Comparison of ENCODE assay signal across 18 cellular contexts in the genomic region with DNA sequence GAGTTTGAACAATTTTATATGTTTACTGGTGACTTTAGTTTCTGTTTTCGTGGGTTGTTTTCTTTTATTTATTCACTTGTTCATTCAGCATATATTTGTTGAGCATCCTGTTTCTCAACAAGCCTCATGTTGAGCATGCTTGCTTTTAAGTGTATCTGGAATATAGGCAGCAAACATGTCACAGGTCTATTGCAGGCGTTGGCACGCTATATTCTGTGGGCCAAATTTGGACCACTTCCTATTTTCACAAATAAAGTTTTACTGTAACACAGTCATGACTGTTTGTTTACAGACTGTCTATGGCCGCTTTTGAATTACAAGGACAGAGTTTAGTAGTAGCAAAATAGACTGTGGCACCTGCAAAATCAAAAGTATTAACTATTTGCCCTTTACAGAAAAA.
"Had no signal": no experiment of that assay in that cellular context is flagged by ENCODE, and none has a peak within 500 bp of the region (broad histone marks: within the 10 kb centered on the region; RNA-seq: fewer than 3 reads in every experiment).

No MANE protein-coding gene starts in this region.

- H3K4me1 Mint-ChIP-seq: natural killer cell, neural crest cell had no signal

- H3K4me3 Mint-ChIP-seq: natural killer cell; neural crest cell; stimulated activated naive B cell treated with anti-CD40 and anti-IgM and Interleukin-4, amounts not matched to agents 10 μg/mL and 1 μg/mL and 100 μg/mL, for 72 hours had no signal

- FAIRE-seq: urothelium cell line had no signal

- H3K27me3 ChIP-seq: heart left ventricle, sigmoid colon, stomach had no signal

- H3K9me3 Mint-ChIP-seq: natural killer cell; neural crest cell; stimulated activated naive B cell treated with anti-CD40 and anti-IgM and Interleukin-4, amounts not matched to agents 10 μg/mL and 1 μg/mL and 100 μg/mL, for 72 hours had no signal

- H3K9me3 ChIP-seq: sigmoid colon, stomach, thoracic aorta had no signal

- H3K4me3 ChIP-seq: heart left ventricle, sigmoid colon, skin epidermis, stomach, thoracic aorta had no signal

- H3K36me3 ChIP-seq: heart left ventricle, sigmoid colon, stomach, thoracic aorta had no signal

- H3K27me3 Mint-ChIP-seq: stimulated activated naive B cell treated with anti-CD40 and anti-IgM and Interleukin-4, amounts not matched to agents 10 μg/mL and 1 μg/mL and 100 μg/mL, for 72 hours had no signal

- DNase-seq: effector memory CD4-positive, alpha-beta T cell; heart left ventricle; hippocampal formation; mammary epithelial cell; natural killer cell; posterior cingulate gyrus; sigmoid colon; stimulated activated CD4-positive, alpha-beta T cell treated with anti-CD3 and anti-CD28 coated beads, Interleukin-2, amount 100 ng/mL, for 24 hours; stimulated activated CD4-positive, alpha-beta T cell treated with anti-CD3 and anti-CD28 coated beads, Interleukin-4, amount 100 ng/mL, for 4 hours; stimulated activated naive B cell treated with anti-CD40 and anti-IgM and Interleukin-4, amounts not matched to agents 10 μg/mL and 1 μg/mL and 100 μg/mL, for 72 hours; stomach; substantia nigra; trophoblast cell had no signal

- ATAC-seq: esophagus mucosa; heart left ventricle; natural killer cell; stimulated activated naive B cell treated with anti-CD40 and anti-IgM and Interleukin-4, amounts not matched to agents 10 μg/mL and 1 μg/mL and 100 μg/mL, for 72 hours had no signal

- H3K27ac Mint-ChIP-seq: natural killer cell; stimulated activated naive B cell treated with anti-CD40 and anti-IgM and Interleukin-4, amounts not matched to agents 10 μg/mL and 1 μg/mL and 100 μg/mL, for 72 hours had no signal

- H3K27ac ChIP-seq: heart left ventricle, sigmoid colon, skin epidermis, stomach, thoracic aorta had no signal
